In genomic region chr20:45863543-45864470, GRCh38 we compare ENCODE assay signal across 1 cellular context.
TF ChIP-seq lines count a peak whose summit lies in the region.

No MANE protein-coding gene starts in this region.

TF ChIP-seq in HepG2, 621 proteins besides CTCF, POLR2A, EP300 and RAD21 (continued from another document and continues in another):
- TF ChIP-seq, protein P1, sequence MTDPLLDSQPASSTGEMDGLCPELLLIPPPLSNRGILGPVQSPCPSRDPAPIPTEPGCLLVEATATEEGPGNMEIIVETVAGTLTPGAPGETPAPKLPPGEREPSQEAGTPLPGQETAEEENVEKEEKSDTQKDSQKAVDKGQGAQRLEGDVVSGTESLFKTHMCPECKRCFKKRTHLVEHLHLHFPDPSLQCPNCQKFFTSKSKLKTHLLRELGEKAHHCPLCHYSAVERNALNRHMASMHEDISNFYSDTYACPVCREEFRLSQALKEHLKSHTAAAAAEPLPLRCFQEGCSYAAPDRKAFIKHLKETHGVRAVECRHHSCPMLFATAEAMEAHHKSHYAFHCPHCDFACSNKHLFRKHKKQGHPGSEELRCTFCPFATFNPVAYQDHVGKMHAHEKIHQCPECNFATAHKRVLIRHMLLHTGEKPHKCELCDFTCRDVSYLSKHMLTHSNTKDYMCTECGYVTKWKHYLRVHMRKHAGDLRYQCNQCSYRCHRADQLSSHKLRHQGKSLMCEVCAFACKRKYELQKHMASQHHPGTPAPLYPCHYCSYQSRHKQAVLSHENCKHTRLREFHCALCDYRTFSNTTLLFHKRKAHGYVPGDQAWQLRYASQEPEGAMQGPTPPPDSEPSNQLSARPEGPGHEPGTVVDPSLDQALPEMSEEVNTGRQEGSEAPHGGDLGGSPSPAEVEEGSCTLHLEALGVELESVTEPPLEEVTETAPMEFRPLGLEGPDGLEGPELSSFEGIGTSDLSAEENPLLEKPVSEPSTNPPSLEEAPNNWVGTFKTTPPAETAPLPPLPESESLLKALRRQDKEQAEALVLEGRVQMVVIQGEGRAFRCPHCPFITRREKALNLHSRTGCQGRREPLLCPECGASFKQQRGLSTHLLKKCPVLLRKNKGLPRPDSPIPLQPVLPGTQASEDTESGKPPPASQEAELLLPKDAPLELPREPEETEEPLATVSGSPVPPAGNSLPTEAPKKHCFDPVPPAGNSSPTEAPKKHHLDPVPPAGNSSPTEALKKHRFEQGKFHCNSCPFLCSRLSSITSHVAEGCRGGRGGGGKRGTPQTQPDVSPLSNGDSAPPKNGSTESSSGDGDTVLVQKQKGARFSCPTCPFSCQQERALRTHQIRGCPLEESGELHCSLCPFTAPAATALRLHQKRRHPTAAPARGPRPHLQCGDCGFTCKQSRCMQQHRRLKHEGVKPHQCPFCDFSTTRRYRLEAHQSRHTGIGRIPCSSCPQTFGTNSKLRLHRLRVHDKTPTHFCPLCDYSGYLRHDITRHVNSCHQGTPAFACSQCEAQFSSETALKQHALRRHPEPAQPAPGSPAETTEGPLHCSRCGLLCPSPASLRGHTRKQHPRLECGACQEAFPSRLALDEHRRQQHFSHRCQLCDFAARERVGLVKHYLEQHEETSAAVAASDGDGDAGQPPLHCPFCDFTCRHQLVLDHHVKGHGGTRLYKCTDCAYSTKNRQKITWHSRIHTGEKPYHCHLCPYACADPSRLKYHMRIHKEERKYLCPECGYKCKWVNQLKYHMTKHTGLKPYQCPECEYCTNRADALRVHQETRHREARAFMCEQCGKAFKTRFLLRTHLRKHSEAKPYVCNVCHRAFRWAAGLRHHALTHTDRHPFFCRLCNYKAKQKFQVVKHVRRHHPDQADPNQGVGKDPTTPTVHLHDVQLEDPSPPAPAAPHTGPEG (CRISPR knock-in tag; IDR thresholded peaks at IDR 0.05), result no peak
- TF ChIP-seq ZNF468 (CRISPR knock-in tag; IDR thresholded peaks at IDR 0.05) (no peak), ZNF776 (CRISPR knock-in tag; IDR thresholded peaks at IDR 0.05) (no peak), ZNF724P (CRISPR knock-in tag; IDR thresholded peaks at IDR 0.05; ENCODE audit: borderline replicate concordance) (no peak), ZNF572 (CRISPR knock-in tag; IDR thresholded peaks at IDR 0.05) (no peak), ZNF232 (CRISPR knock-in tag; IDR thresholded peaks at IDR 0.05; ENCODE audit: borderline replicate concordance) (no peak), SPEN (CRISPR knock-in tag; IDR thresholded peaks at IDR 0.05; ENCODE audit: low read depth) (peak; percentile 55; the same call in 1 of the 2 replicates), IRF1 (CRISPR knock-in tag; IDR thresholded peaks at IDR 0.05; ENCODE audit: low read depth) (no peak), ZNF253 (CRISPR knock-in tag; IDR thresholded peaks at IDR 0.05; ENCODE audit: borderline replicate concordance) (no peak), ZFP36L2 (CRISPR knock-in tag; IDR thresholded peaks at IDR 0.05) (no peak), PHF5A (CRISPR knock-in tag; IDR thresholded peaks at IDR 0.05; ENCODE audit: low read depth, unreplicated experiment) (no peak), PHF20 (CRISPR knock-in tag; IDR thresholded peaks at IDR 0.05) (no peak; the same call in 1 of the 2 replicates), ZNF703 (CRISPR knock-in tag; IDR thresholded peaks at IDR 0.05; ENCODE audit: borderline replicate concordance) (no peak), ZFP90 (CRISPR knock-in tag; IDR thresholded peaks at IDR 0.05; ENCODE audit: borderline replicate concordance) (no peak), ZNF318 (CRISPR knock-in tag; IDR thresholded peaks at IDR 0.05) (no peak), POLR2AphosphoS5 (IDR thresholded peaks at IDR 0.05; ENCODE audit: low read depth, low read length) (no peak; the same call in 1 of the 2 replicates), KDM2A (CRISPR knock-in tag; IDR thresholded peaks at IDR 0.05; ENCODE audit: borderline replicate concordance, low read depth) (no peak), ZNF362 (CRISPR knock-in tag; IDR thresholded peaks at IDR 0.05; ENCODE audit: borderline replicate concordance) (no peak), ZNF30 (CRISPR knock-in tag; IDR thresholded peaks at IDR 0.05) (no peak), ZNF816 (CRISPR knock-in tag; IDR thresholded peaks at IDR 0.05; ENCODE audit: borderline replicate concordance) (no peak), SP5 (CRISPR knock-in tag; IDR thresholded peaks at IDR 0.05; ENCODE audit: borderline replicate concordance, low read depth) (peak; percentile 97), JUNB (CRISPR knock-in tag; IDR thresholded peaks at IDR 0.05; ENCODE audit: borderline replicate concordance) (no peak), ZNF781 (CRISPR knock-in tag; IDR thresholded peaks at IDR 0.05; ENCODE audit: borderline replicate concordance, not compliant biosample characterization) (peak; percentile 30), ZNF138 (CRISPR knock-in tag; IDR thresholded peaks at IDR 0.05; ENCODE audit: low read depth) (no peak), ATAD3A (CRISPR knock-in tag; IDR thresholded peaks at IDR 0.05) (no peak), SNAPC5 (CRISPR knock-in tag; IDR thresholded peaks at IDR 0.05; ENCODE audit: borderline replicate concordance) (no peak), ZNF841 (CRISPR knock-in tag; IDR thresholded peaks at IDR 0.05; ENCODE audit: borderline replicate concordance) (no peak), ZNF281 (CRISPR knock-in tag; IDR thresholded peaks at IDR 0.05; ENCODE audit: borderline replicate concordance) (no peak; the same call in 1 of the 2 replicates), ISX (CRISPR knock-in tag; conservative IDR thresholded peaks at IDR 0.05) (no peak), ZBTB21 (CRISPR knock-in tag; IDR thresholded peaks at IDR 0.05) (no peak)
- TF ChIP-seq, protein P2, sequence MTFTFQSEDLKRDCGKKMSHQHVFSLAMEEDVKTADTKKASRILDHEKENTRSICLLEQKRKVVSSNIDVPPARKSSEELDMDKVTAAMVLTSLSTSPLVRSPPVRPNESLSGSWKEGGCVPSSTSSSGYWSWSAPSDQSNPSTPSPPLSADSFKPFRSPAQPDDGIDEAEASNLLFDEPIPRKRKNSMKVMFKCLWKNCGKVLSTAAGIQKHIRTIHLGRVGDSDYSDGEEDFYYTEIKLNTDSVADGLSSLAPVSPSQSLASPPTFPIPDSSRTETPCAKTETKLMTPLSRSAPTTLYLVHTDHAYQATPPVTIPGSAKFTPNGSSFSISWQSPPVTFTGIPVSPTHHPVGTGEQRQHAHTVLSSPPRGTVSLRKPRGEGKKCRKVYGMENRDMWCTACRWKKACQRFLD (CRISPR knock-in tag; IDR thresholded peaks at IDR 0.05; ENCODE audit: borderline replicate concordance), result peak; percentile 16; the same call in 1 of the 2 replicates
- TF ChIP-seq, protein P3, sequence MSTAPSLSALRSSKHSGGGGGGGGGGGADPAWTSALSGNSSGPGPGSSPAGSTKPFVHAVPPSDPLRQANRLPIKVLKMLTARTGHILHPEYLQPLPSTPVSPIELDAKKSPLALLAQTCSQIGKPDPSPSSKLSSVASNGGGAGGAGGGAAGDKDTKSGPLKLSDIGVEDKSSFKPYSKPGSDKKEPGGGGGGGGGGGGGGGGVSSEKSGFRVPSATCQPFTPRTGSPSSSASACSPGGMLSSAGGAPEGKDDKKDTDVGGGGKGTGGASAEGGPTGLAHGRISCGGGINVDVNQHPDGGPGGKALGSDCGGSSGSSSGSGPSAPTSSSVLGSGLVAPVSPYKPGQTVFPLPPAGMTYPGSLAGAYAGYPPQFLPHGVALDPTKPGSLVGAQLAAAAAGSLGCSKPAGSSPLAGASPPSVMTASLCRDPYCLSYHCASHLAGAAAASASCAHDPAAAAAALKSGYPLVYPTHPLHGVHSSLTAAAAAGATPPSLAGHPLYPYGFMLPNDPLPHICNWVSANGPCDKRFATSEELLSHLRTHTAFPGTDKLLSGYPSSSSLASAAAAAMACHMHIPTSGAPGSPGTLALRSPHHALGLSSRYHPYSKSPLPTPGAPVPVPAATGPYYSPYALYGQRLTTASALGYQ (CRISPR knock-in tag; IDR thresholded peaks at IDR 0.05), result 0 out of 2 replicates have a peak, but pooled peaks have one; percentile 41
- TF ChIP-seq, protein P4, sequence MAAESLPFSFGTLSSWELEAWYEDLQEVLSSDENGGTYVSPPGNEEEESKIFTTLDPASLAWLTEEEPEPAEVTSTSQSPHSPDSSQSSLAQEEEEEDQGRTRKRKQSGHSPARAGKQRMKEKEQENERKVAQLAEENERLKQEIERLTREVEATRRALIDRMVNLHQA (CRISPR knock-in tag; IDR thresholded peaks at IDR 0.05), result no peak
